ENCODE assay signal across 15 cellular contexts in genomic region chr2:121485039-121485438, GRCh38. TPM values are rescaled to one million over a fixed set of nuclear protein-coding genes. Genes with fewer than 3 reads are reported as not detected.
A peak's percentile ranks its signal among the peaks of the same experiment; 100 is the strongest.
DNase-seq lines count a peak whose midpoint lies in the region; ATAC-seq, FAIRE-seq and TF ChIP-seq lines count a peak whose summit lies in the region.
"Had no signal": no experiment of that assay in that cellular context is flagged by ENCODE, and none has a peak within 500 bp of the region (broad histone marks: within the 10 kb centered on the region; RNA-seq: fewer than 3 reads in every experiment).

No MANE protein-coding gene starts in this region.

- H3K4me1 ChIP-seq in HUES64 (ENCODE audit: insufficient read depth, low read length) (peaks cover 42% of the 10 kb centered on the region), hepatocyte (ENCODE audit: insufficient read depth) (peaks cover 27% of the 10 kb centered on the region)
- H3K4me1 ChIP-seq: Caco-2 had no signal

- peaks cover 31% of the 10 kb centered on the region for H3K79me2 ChIP-seq in hepatocyte

- FAIRE-seq in urothelium cell line (lab: Jason Lieb, UNC): no peak
- FAIRE-seq: RCC 7860 had no signal

- H3K27ac ChIP-seq in HUES64 (ENCODE audit: low read depth, low read length) (peak overlapping the region; percentile 3; the same call in 1 of the 2 replicates), hepatocyte (no peak overlapping the region)

- ATAC-seq in naive thymus-derived CD8-positive, alpha-beta T cell: no peak
- ATAC-seq: left colon had no signal

- DNase-seq in astrocyte of the cerebellum (ENCODE audit: low read depth) (peak; percentile 75), hepatic stellate cell (ENCODE audit: low spot score) (peak; percentile 29), urothelium cell line (ENCODE audit: low spot score) (peak; percentile 63), NCI-H69 (lab: John Stamatoyannopoulos, UW) (no peak), hepatocyte (ENCODE audit: low spot score) (no peak)
- no peak for DNase-seq in naive thymus-derived CD8-positive, alpha-beta T cell
- DNase-seq: Caco-2, left colon, NCI-H510A treated with DMSO at 0.1 percent for 48 hours, T1000 had no signal

- no peaks in the 10 kb centered on the region for H4K20me1 ChIP-seq in hepatocyte (ENCODE audit: insufficient read depth, poor library complexity, severe bottlenecking)

- POLR2A ChIA-PET in naive thymus-derived CD8-positive, alpha-beta T cell (lab: Charles Lee): no interaction called here

- TF ChIP-seq CTCF in astrocyte of the cerebellum (IDR thresholded peaks at IDR 0.05; ENCODE audit: low read depth, low read length, missing control alignments) (no peak), hepatocyte (IDR thresholded peaks at IDR 0.05; ENCODE audit: poor library complexity) (no peak)

- H3K4me1 Mint-ChIP-seq in naive thymus-derived CD8-positive, alpha-beta T cell: peaks cover 25 to 40% (median 32%) of the 10 kb centered on the region in 4 donors

- peak overlapping the region in 2 of 10 donors; percentile 18 to 39 for H3K27ac Mint-ChIP-seq in naive thymus-derived CD8-positive, alpha-beta T cell
- H3K27ac Mint-ChIP-seq: activated naive CD8-positive, alpha-beta T cell had no signal

- no peak overlapping the region for H3K4me2 ChIP-seq in hepatocyte

- H2AFZ ChIP-seq in hepatocyte: no peak overlapping the region

- no peak overlapping the region for H3K4me3 Mint-ChIP-seq in naive thymus-derived CD8-positive, alpha-beta T cell
- H3K4me3 Mint-ChIP-seq: activated naive CD8-positive, alpha-beta T cell had no signal

- no peak overlapping the region for H3K9ac ChIP-seq in HUES64 (ENCODE audit: low read depth, low read length)

- H3K9me3 ChIP-seq in HUES64 (ENCODE audit: insufficient read depth, low read depth, low read length) (no peaks in the 10 kb centered on the region), hepatocyte (ENCODE audit: low read depth) (no peaks in the 10 kb centered on the region)
- H3K9me3 ChIP-seq: Caco-2 had no signal

- H3K9me2 ChIP-seq in hepatocyte (replicated peaks; ENCODE audit: insufficient read depth): no peaks in the 10 kb centered on the region

- H3K4me3 ChIP-seq in HUES64 (ENCODE audit: low read length) (no peak overlapping the region), astrocyte of the cerebellum (ENCODE audit: low read depth, low read length) (no peak overlapping the region), hepatocyte (no peak overlapping the region)

- no peaks in the 10 kb centered on the region for H3K27me3 Mint-ChIP-seq in naive thymus-derived CD8-positive, alpha-beta T cell
- H3K27me3 Mint-ChIP-seq: activated naive CD8-positive, alpha-beta T cell had no signal

- H3K36me3 ChIP-seq in HUES64 (ENCODE audit: insufficient read depth, low read length): no peaks in the 10 kb centered on the region
- H3K36me3 ChIP-seq in hepatocyte (replicated peaks; ENCODE audit: insufficient read depth, low read depth): no peaks in the 10 kb centered on the region

- in situ Hi-C loops in astrocyte of the cerebellum (cut with HindIII; ENCODE audit: low sequenced_read_pairs): no loop called here

- peaks cover 0 to 32% (median 3%) of the 10 kb centered on the region in 3 donors for H3K36me3 Mint-ChIP-seq in naive thymus-derived CD8-positive, alpha-beta T cell

- H3K9me3 Mint-ChIP-seq in naive thymus-derived CD8-positive, alpha-beta T cell: no peaks in the 10 kb centered on the region

- no peaks in the 10 kb centered on the region for H3K27me3 ChIP-seq in HUES64 (ENCODE audit: insufficient read depth, low read length)
- H3K27me3 ChIP-seq in hepatocyte: no peaks in the 10 kb centered on the region

RNA-seq across cellular contexts. Expression of gene RNU4ATAC, which starts 45.6 kb away (rescaled TPM):
- 3,162 TPM for polyA plus RNA-seq in HUES64 (2013, experiment 1 of 2)
- polyA plus RNA-seq in HUES64 (2013, experiment 2 of 2): 3,959 TPM
- total RNA-seq in hepatocyte: not detected in 2 replicates
- 9.5 and 10.0 TPM in 2 replicates for polyA plus RNA-seq in hepatocyte
- total RNA-seq in naive thymus-derived CD8-positive, alpha-beta T cell: not detected
- polyA plus RNA-seq in naive thymus-derived CD8-positive, alpha-beta T cell: not detected
- total RNA-seq: Caco-2, left colon, skeletal muscle tissue had no signal
- polyA plus RNA-seq: neural cell had no signal

Comparison
In these comparisons a context has a peak if more than half of its experiments do, and no peak if none do; other contexts are left out.
1. DNase-seq: peak in astrocyte of the cerebellum (single experiment), hepatic stellate cell (single experiment) and urothelium cell line (single experiment); none in NCI-H69 (single experiment), hepatocyte (single experiment) and naive thymus-derived CD8-positive, alpha-beta T cell (0 of 10).